11 cellular contexts compared by ENCODE assay signal in genomic region chr4:78669453-78669852, GRCh38.
A peak's percentile ranks its signal among the peaks of the same experiment; 100 is the strongest.
DNase-seq lines count a peak whose midpoint lies in the region; ATAC-seq, FAIRE-seq and TF ChIP-seq lines count a peak whose summit lies in the region.
"Had no signal": no experiment of that assay in that cellular context is flagged by ENCODE, and none has a peak within 500 bp of the region (broad histone marks: within the 10 kb centered on the region; RNA-seq: fewer than 3 reads in every experiment).

No MANE protein-coding gene starts in this region.

- H3K4me2 ChIP-seq in SK-N-SH (no peak overlapping the region), H1 (ENCODE audit: insufficient read depth in 1 of 2, low read depth in 2 of 2, low read length in 2 of 2) (no peak overlapping the region)

- H3K23ac ChIP-seq in H1 (ENCODE audit: insufficient read length) = no peak overlapping the region

- H3K36me3 ChIP-seq in SK-N-SH (replicated peaks in 1 of 2; ENCODE audit: control insufficient read depth in 1 of 2, insufficient read depth in 2 of 2, low read length in 1 of 2) = no peaks in the 10 kb centered on the region
- H3K36me3 ChIP-seq in H1 (ENCODE audit: control insufficient read depth in 2 of 4, insufficient read depth in 4 of 4, low read length in 3 of 4) = no peaks in the 10 kb centered on the region

- no peaks in the 10 kb centered on the region for H3K23me2 ChIP-seq in H1 (ENCODE audit: low read depth, low read length)

- no peak overlapping the region for H4K5ac ChIP-seq in H1 (ENCODE audit: insufficient read length, low read depth, low read length)

- no peak for ATAC-seq in SK-N-SH treated with all-trans-retinoic acid at 6 μM for 48 hours
- no peak for ATAC-seq in T-helper 17 cell

- H2BK12ac ChIP-seq in H1 (ENCODE audit: low read depth, low read length) = no peak overlapping the region

- H2BK20ac ChIP-seq in H1 (ENCODE audit: low read length) = no peak overlapping the region

- no peak overlapping the region for H4K91ac ChIP-seq in H1 (replicated peaks; ENCODE audit: insufficient read length, low read length)

- H3K4me3 ChIP-seq in SK-N-SH (ENCODE audit: low read depth in 2 of 2, low read length in 1 of 2) = no peak overlapping the region
- no peak overlapping the region for H3K4me3 ChIP-seq in H1 (ENCODE audit: extremely low read depth in 1 of 4, insufficient read depth in 2 of 4, low read depth in 3 of 4, low read length in 4 of 4)
- H3K4me3 ChIP-seq in retinal pigment epithelial cell (ENCODE audit: low read length) = no peak overlapping the region
- H3K4me3 ChIP-seq: lung had no signal

- no peak overlapping the region for H4K8ac ChIP-seq in H1 (ENCODE audit: extremely low read depth, insufficient read depth, low read length)

- H3K79me2 ChIP-seq in SK-N-SH (ENCODE audit: insufficient read depth) (no peaks in the 10 kb centered on the region), H1 (ENCODE audit: control insufficient read depth in 1 of 2, insufficient read depth in 2 of 2, low read length in 2 of 2) (no peaks in the 10 kb centered on the region)

- H3K27me3 Mint-ChIP-seq in T-helper 17 cell = peaks cover 10% of the 10 kb centered on the region

- DNase-seq in SK-N-SH = no peak
- peak; percentile 3 for DNase-seq in NCI-H82 treated with DMSO at 0.1 percent for 48 hours (lab: John Stamatoyannopoulos, UW; ENCODE audit: unreplicated experiment)
- DNase-seq in H1 (ENCODE audit: low read depth in 1 of 2, low spot score in 2 of 2) = no peak
- no peak for DNase-seq in retinal pigment epithelial cell (ENCODE audit: low read depth)
- no peak for DNase-seq in amygdala (lab: John Stamatoyannopoulos, UW)
- DNase-seq in T-helper 17 cell = no peak
- DNase-seq in activated CD4-positive, alpha-beta T cell treated with anti-CD3 and anti-CD28 coated beads, Interleukin-2, amount 50 U/mL, for 1 hour = no peak
- DNase-seq: activated T-cell treated with anti-CD3 and anti-CD28 coated beads, Interleukin-2, amount 50 U/mL, for 48 hours; foreskin fibroblast had no signal

- no peak overlapping the region for H2BK15ac ChIP-seq in H1 (ENCODE audit: low read length)

- H2BK5ac ChIP-seq in H1 (ENCODE audit: low read depth, low read length) = no peak overlapping the region

- no peak overlapping the region for H3K56ac ChIP-seq in H1 (replicated peaks; ENCODE audit: insufficient read length, low read depth, low read length)

- no peak overlapping the region for H3K4me3 Mint-ChIP-seq in T-helper 17 cell

- no peaks in the 10 kb centered on the region for H3K9me2 ChIP-seq in SK-N-SH

- CTCF ChIA-PET in SK-N-SH (lab: Yijun Ruan, JAX) (interaction anchor here (0.6 to 1.4 kb wide), 4 partner anchors 14 to 656 kb away, joined by 3 read pairs; no protein-coding TSS in a partner anchor), H1 (lab: Charles Lee; ENCODE audit: partially characterized antibody) (interaction anchor here (0.7 to 6.2 kb wide), 17 partner anchors 8 to 87 kb away, joined by 3 to 50 read pairs (median 4); no protein-coding TSS in a partner anchor)

- H3K14ac ChIP-seq in H1 (ENCODE audit: insufficient read length) = no peak overlapping the region

- H2AK5ac ChIP-seq in H1 (ENCODE audit: low read depth, low read length) = no peak overlapping the region

- TF ChIP-seq EP300 in SK-N-SH (IDR thresholded peaks at IDR 0.05; ENCODE audit: borderline replicate concordance in 1 of 2, low read depth in 1 of 2, low read length in 1 of 2) = no peak
- TF ChIP-seq EP300 in H1 (IDR thresholded peaks at IDR 0.05; ENCODE audit: borderline replicate concordance in 1 of 2, low read depth in 2 of 2, low read length in 2 of 2) = no peak

- peaks cover 3% of the 10 kb centered on the region for H3K4me1 Mint-ChIP-seq in T-helper 17 cell

- H3K18ac ChIP-seq in H1 (ENCODE audit: extremely low read depth, low read length) = no peak overlapping the region

- WGBS in SK-N-SH (ENCODE audit: low lambda C conversion rate) = 91% methylated on average over 3 of the region's 3 CpGs
- WGBS in H1 (ENCODE audit: extremely low coverage in 1 of 2, insufficient coverage in 1 of 2, insufficient read length in 1 of 2, insufficient replicate concordance in 2 of 2, low coverage in 1 of 2, low lambda C conversion rate in 2 of 2, missing lambda C conversion rate in 1 of 2), 2 experiments = 84% methylated on average over 3 of the region's 3 CpGs; no CpG with 5 or more reads in 1 of the 2 experiments

- H3K4ac ChIP-seq in H1 (replicated peaks; ENCODE audit: insufficient read length, low read depth, low read length) = no peak overlapping the region

- H3F3A ChIP-seq in SK-N-SH (replicated peaks; ENCODE audit: insufficient read depth) = peaks cover 8% of the 10 kb centered on the region

- no peaks in the 10 kb centered on the region for H3K79me1 ChIP-seq in H1 (ENCODE audit: low read depth, low read length)

- H3K27ac ChIP-seq in SK-N-SH (ENCODE audit: low read depth in 2 of 2, low read length in 1 of 2) (no peak overlapping the region), H1 (ENCODE audit: low read depth, low read length) (no peak overlapping the region)

- POLR2A ChIA-PET in SK-N-SH (lab: Yijun Ruan, JAX) (no interaction called here), H1 (lab: Charles Lee; ENCODE audit: partially characterized antibody) (interaction anchor here (1.3 kb wide), 1 partner anchor 14 kb away, joined by 3 read pairs; no protein-coding TSS in a partner anchor)

- H3K9me3 ChIP-seq in SK-N-SH (no peaks in the 10 kb centered on the region), H1 (ENCODE audit: insufficient read depth in 2 of 2, low read depth in 1 of 2, low read length in 1 of 2) (no peaks in the 10 kb centered on the region), T-helper 17 cell (ENCODE audit: control insufficient read depth, low read length, poor library complexity, severe bottlenecking) (no peaks in the 10 kb centered on the region)

- H3K4me1 ChIP-seq in SK-N-SH (ENCODE audit: control insufficient read depth in 1 of 2, insufficient read depth in 2 of 2, low read depth in 1 of 2, low read length in 1 of 2) = peaks cover 0 to 2% of the 10 kb centered on the region in 2 experiments; a peak in 1 of 4 replicates
- peaks cover 0 to 1% (median 0%) of the 10 kb centered on the region in 4 experiments; a peak in 1 of 7 replicates for H3K4me1 ChIP-seq in H1 (replicated peaks in 1 of 4; ENCODE audit: control insufficient read depth in 3 of 4, insufficient read depth in 4 of 4, low read length in 3 of 4)

- no peaks in the 10 kb centered on the region for H4K20me1 ChIP-seq in SK-N-SH (ENCODE audit: insufficient read depth)
- no peaks in the 10 kb centered on the region for H4K20me1 ChIP-seq in H1 (replicated peaks in 1 of 2; ENCODE audit: control insufficient read depth in 1 of 2, insufficient read depth in 2 of 2, low read length in 2 of 2)

- TF ChIP-seq POLR2A in H1 (IDR thresholded peaks at IDR 0.05; ENCODE audit: control extremely low read depth in 1 of 2, low read depth in 2 of 2, low read length in 2 of 2) = no peak

- TF ChIP-seq RAD21 in SK-N-SH (IDR thresholded peaks at IDR 0.05; ENCODE audit: low read length) (no peak), H1 (IDR thresholded peaks at IDR 0.05 in 1 of 2, conservative IDR thresholded peaks at IDR 0.05 in 1 of 2; ENCODE audit: low read depth in 2 of 2, low read length in 2 of 2) (peak; percentile 16 to 28; a peak in 2 of 4 replicates)

- H3K27me3 ChIP-seq in SK-N-SH (ENCODE audit: insufficient read depth) = no peaks in the 10 kb centered on the region
- no peaks in the 10 kb centered on the region for H3K27me3 ChIP-seq in H1 (replicated peaks in 1 of 4; ENCODE audit: control insufficient read depth in 3 of 4, extremely low read depth in 1 of 4, insufficient read depth in 3 of 4, low read length in 3 of 4)

- H3K9ac ChIP-seq in SK-N-SH (no peak overlapping the region), H1 (replicated peaks in 1 of 4; ENCODE audit: extremely low read depth in 1 of 4, low read depth in 3 of 4, low read length in 3 of 4) (no peak overlapping the region)

- no peak overlapping the region for H2AFZ ChIP-seq in SK-N-SH (ENCODE audit: low read depth)
- no peak overlapping the region for H2AFZ ChIP-seq in H1 (ENCODE audit: low read length)

- no peak overlapping the region for H3K27ac Mint-ChIP-seq in T-helper 17 cell

- FAIRE-seq in H1 (lab: Jason Lieb, UNC) = peak; percentile 69

- no peak overlapping the region for H2BK120ac ChIP-seq in H1 (replicated peaks; ENCODE audit: low read depth, low read length)

- TF ChIP-seq CTCF in SK-N-SH (IDR thresholded peaks at IDR 0.05) (peak; percentile 29; the same call in 1 of the 2 replicates), H1 (IDR thresholded peaks at IDR 0.05; ENCODE audit: control extremely low read depth in 1 of 3, insufficient read depth in 1 of 3, low read depth in 1 of 3, low read length in 3 of 3) (peak in 1 of 3 experiments; percentile 62; a peak in 2 of 4 replicates), retinal pigment epithelial cell (conservative IDR thresholded peaks at IDR 0.05; ENCODE audit: low read depth, low read length) (peak; percentile 28)

- peaks cover under 1% of the 10 kb centered on the region for H3K36me3 Mint-ChIP-seq in T-helper 17 cell (ENCODE audit: low read depth)

TF ChIP-seq in SK-N-SH, 30 proteins besides CTCF, POLR2A, EP300 and RAD21 (continues in another document):
- TF ChIP-seq SMC3 (IDR thresholded peaks at IDR 0.05; ENCODE audit: low read depth, low read length) = no peak
- no peak for TF ChIP-seq NFIC (IDR thresholded peaks at IDR 0.05; ENCODE audit: borderline replicate concordance)

TF ChIP-seq in SK-N-SH treated with all-trans-retinoic acid at 6 μM for 48 hours, 23 proteins besides CTCF, POLR2A, EP300 and RAD21:
- TF ChIP-seq TOX (CRISPR knock-in tag; IDR thresholded peaks at IDR 0.05; ENCODE audit: borderline replicate concordance) = no peak
- no peak for TF ChIP-seq RARB (CRISPR knock-in tag; IDR thresholded peaks at IDR 0.05)
- TF ChIP-seq ZNF8 (CRISPR knock-in tag; IDR thresholded peaks at IDR 0.05) = no peak
- TF ChIP-seq ISL1 (CRISPR knock-in tag; IDR thresholded peaks at IDR 0.05) = no peak
- no peak for TF ChIP-seq ARNTL (CRISPR knock-in tag; IDR thresholded peaks at IDR 0.05; ENCODE audit: borderline replicate concordance, low read depth)

TF ChIP-seq in H1, 55 proteins besides CTCF, POLR2A, EP300 and RAD21 (continues in another document):
- no peak for TF ChIP-seq JUN (IDR thresholded peaks at IDR 0.05; ENCODE audit: low read depth, low read length)
- TF ChIP-seq NANOG (IDR thresholded peaks at IDR 0.05; ENCODE audit: insufficient read depth, low read depth, low read length, poor library complexity, severe bottlenecking) = no peak
- no peak for TF ChIP-seq RXRA (IDR thresholded peaks at IDR 0.05; ENCODE audit: insufficient read depth, low read depth, low read length)
- TF ChIP-seq RNF2 (IDR thresholded peaks at IDR 0.05; ENCODE audit: borderline replicate concordance, low read depth, low read length, missing control alignments, poor library complexity, severe bottlenecking) = no peak
- TF ChIP-seq MAFK (IDR thresholded peaks at IDR 0.05; ENCODE audit: low read depth, low read length) = no peak
- TF ChIP-seq KDM1A (IDR thresholded peaks at IDR 0.05; ENCODE audit: borderline replicate concordance, low read length) = no peak

Comparison
In these comparisons a context has a peak if more than half of its experiments do, and no peak if none do; other contexts are left out.
1. Of the 17 proteins assayed by ChIP-seq in both H1 and SK-N-SH: peak only in H1: RAD21; only in SK-N-SH: none; in both: none; in neither: 15; mixed calls (peak in some experiments, not most) for 1.